27 cellular contexts compared by ENCODE assay signal in genomic region chr7:135795846-135796570, GRCh38. TPM values are rescaled to one million over a fixed set of nuclear protein-coding genes. Genes with fewer than 3 reads are reported as not detected.
DNase-seq lines count a peak whose midpoint lies in the region; ATAC-seq and TF ChIP-seq lines count a peak whose summit lies in the region.
"Had no signal": no experiment of that assay in that cellular context is flagged by ENCODE, and none has a peak within 500 bp of the region (broad histone marks: within the 10 kb centered on the region; RNA-seq: fewer than 3 reads in every experiment).

No MANE protein-coding gene starts in this region.

- no peak overlapping the region for H2BK5ac ChIP-seq in IMR-90 (ENCODE audit: low read depth, low read length, poor library complexity, severe bottlenecking)

- H3K4me1 Mint-ChIP-seq in mesothelial cell of epicardium = peaks cover 36% of the 10 kb centered on the region

- H3K4me3 ChIP-seq in IMR-90 (ENCODE audit: insufficient read depth, low read depth, low read length) = no peak overlapping the region
- no peak overlapping the region for H3K4me3 ChIP-seq in coronary artery
- H3K4me3 ChIP-seq in thoracic aorta = no peak overlapping the region
- H3K4me3 ChIP-seq: cardiac muscle cell, dorsolateral prefrontal cortex, left ventricle myocardium inferior, uterus had no signal

- peak overlapping the region; percentile 27; the same call in 1 of the 2 replicates for H3K18ac ChIP-seq in IMR-90 (ENCODE audit: low read depth, low read length)

- H3K4me2 ChIP-seq in IMR-90 (ENCODE audit: low read depth, low read length) = no peak overlapping the region

- H3K36me3 Mint-ChIP-seq in mesothelial cell of epicardium = no peaks in the 10 kb centered on the region

- no peak overlapping the region for H4K5ac ChIP-seq in IMR-90 (ENCODE audit: low read depth, low read length)

- H3K9me1 ChIP-seq in IMR-90 (ENCODE audit: insufficient read depth, low read length) = no peaks in the 10 kb centered on the region

- no peak overlapping the region for H3K14ac ChIP-seq in IMR-90 (replicated peaks; ENCODE audit: low read depth, low read length)

- POLR2A ChIA-PET in IMR-90 (lab: Charles Lee; ENCODE audit: unreplicated experiment) = no interaction called here

- CTCF ChIA-PET in IMR-90 (lab: Yijun Ruan, JAX) = interaction anchor here (0.9 to 3.5 kb wide), 3 partner anchors 24 to 133 kb away, joined by 3 to 12 read pairs (median 5); partner anchors contain the start of gene STMP1

- H3K27me3 Mint-ChIP-seq in mesothelial cell of epicardium (ENCODE audit: low read depth) = no peaks in the 10 kb centered on the region

- H3K9ac ChIP-seq in IMR-90 (ENCODE audit: low read depth, low read length) = no peak overlapping the region

- H2AK9ac ChIP-seq in IMR-90 (replicated peaks; ENCODE audit: low read depth, low read length, poor library complexity) = no peak overlapping the region

- H3K27ac ChIP-seq in IMR-90 (ENCODE audit: insufficient read depth, low read length) (peak overlapping the region; percentile 8; the same call in 1 of the 2 replicates), coronary artery (peak overlapping the region; percentile 59 to 73), thoracic aorta (peak overlapping the region; percentile 83 to 94)
- H3K27ac ChIP-seq: cardiac muscle cell, left ventricle myocardium inferior, uterus had no signal

- no peak for TF ChIP-seq RAD21 in IMR-90 (IDR thresholded peaks at IDR 0.05; ENCODE audit: low read length)

- no peaks in the 10 kb centered on the region for H3K36me3 ChIP-seq in IMR-90 (ENCODE audit: control insufficient read depth, insufficient read depth, low read length)
- H3K36me3 ChIP-seq in thoracic aorta = no peaks in the 10 kb centered on the region
- H3K36me3 ChIP-seq: cardiac muscle cell, left ventricle myocardium inferior, uterus had no signal

- intact Hi-C loops in IMR-90 (cut with micrococcal nuclease) = loop anchor here (1.0 to 5.0 kb wide), 2 partner anchors 123 to 514 kb away; no protein-coding TSS in a partner anchor

- H2AFZ ChIP-seq in IMR-90 (replicated peaks; ENCODE audit: low read length, poor library complexity) = no peak overlapping the region

- no peak overlapping the region for H2AK5ac ChIP-seq in IMR-90 (ENCODE audit: low read depth, low read length)

- H3K4me1 ChIP-seq in IMR-90 (ENCODE audit: control insufficient read depth, insufficient read depth, low read length) = peaks cover 6% of the 10 kb centered on the region
- peaks cover 11 to 44% of the 10 kb centered on the region in 2 donors for H3K4me1 ChIP-seq in thoracic aorta (ENCODE audit: control insufficient read depth in 1 of 2, low read depth in 2 of 2)
- H3K4me1 ChIP-seq: uterus had no signal

- H3K9me3 Mint-ChIP-seq in mesothelial cell of epicardium = peaks cover 17% of the 10 kb centered on the region
- H3K9me3 Mint-ChIP-seq: HFFc6, IgD-negative memory B cell had no signal

- H3K27me3 ChIP-seq in IMR-90 (ENCODE audit: control insufficient read depth, insufficient read depth, low read length) (no peaks in the 10 kb centered on the region), thoracic aorta (replicated peaks; ENCODE audit: insufficient read depth) (no peaks in the 10 kb centered on the region)
- H3K27me3 ChIP-seq: cardiac muscle cell, uterus had no signal

- no peaks in the 10 kb centered on the region for H3K79me1 ChIP-seq in IMR-90 (ENCODE audit: low read depth in 1 of 2, low read length in 2 of 2)

- H2BK20ac ChIP-seq in IMR-90 (ENCODE audit: low read depth, low read length) = no peak overlapping the region

- H4K8ac ChIP-seq in IMR-90 (ENCODE audit: low read depth in 2 of 2, low read length in 2 of 2) = no peak overlapping the region

- H2BK15ac ChIP-seq in IMR-90 (ENCODE audit: low read depth, low read length) = no peak overlapping the region

- H4K20me1 ChIP-seq in IMR-90 (ENCODE audit: insufficient read depth, low read length) = no peaks in the 10 kb centered on the region

- H3K4me3 Mint-ChIP-seq in mesothelial cell of epicardium = no peak overlapping the region
- H3K4me3 Mint-ChIP-seq: HFFc6, IgD-negative memory B cell, neural crest cell had no signal

- H3K56ac ChIP-seq in IMR-90 (ENCODE audit: extremely low read depth, insufficient read depth, low read length) = no peak overlapping the region

- in situ Hi-C loops in IMR-90 (cut with MboI; ENCODE audit: low sequenced_read_pairs) = no loop called here

- no peak overlapping the region for H2BK120ac ChIP-seq in IMR-90 (ENCODE audit: low read depth, low read length)

- dilution Hi-C loops in IMR-90 (cut with HindIII; ENCODE audit: low sequenced_read_pairs, unreplicated experiment) = no loop called here

- no peak for DNase-seq in IMR-90
- no peak for DNase-seq in coronary artery (ENCODE audit: low spot score)
- no peak for DNase-seq in mesothelial cell of epicardium (ENCODE audit: low spot score in 2 of 2, unreplicated experiment in 2 of 2)
- no peak for DNase-seq in thoracic aorta (ENCODE audit: low spot score)
- no peak for DNase-seq in erythroblast (lab: John Stamatoyannopoulos, UW)
- DNase-seq in activated CD4-positive, alpha-beta T cell treated with anti-CD3 and anti-CD28 coated beads, Interleukin-2, amount 50 U/mL, for 4 hours = no peak
- DNase-seq in SHP77 (lab: John Stamatoyannopoulos, UW) = no peak
- DNase-seq: activated CD4-positive, alpha-beta T cell treated with anti-CD3 and anti-CD28 coated beads for 4 hours; DMS 273 treated with DMSO at 0.1 percent for 48 hours; dorsolateral prefrontal cortex; glutamatergic neuron; HFFc6; left ventricle myocardium inferior; NCI-H1417; NCI-H69; SHP77 treated with DMSO at 0.1 percent for 48 hours; small intestine; stimulated activated CD4-positive, alpha-beta T cell treated with anti-CD3 and anti-CD28 coated beads, Interleukin-2, amount 100 ng/mL, for 48 hours; stimulated activated naive CD8-positive, alpha-beta T cell treated with anti-CD3 and anti-CD28 coated beads, Interleukin-15, Interleukin-2, amounts not matched to agents 100 U/mL and 50 U/mL, for 24 hours; T-helper 1 cell; uterus had no signal

- WGBS in IMR-90 (ENCODE audit: extremely low coverage in 2 of 2, insufficient read length in 1 of 2), 2 experiments = no CpG with 5 or more reads among the region's 2 CpGs

- peak; percentile 55 for ATAC-seq in IMR-90 (ENCODE audit: low read depth)
- peak; percentile 44 for ATAC-seq in thoracic aorta (ENCODE audit: insufficient number of reproducible peaks, low FRiP score, low read depth)
- ATAC-seq in HG02852 (IDR thresholded peaks at IDR 0.05; ENCODE audit: unreplicated experiment) = no peak
- ATAC-seq: activated T-helper 17 cell treated with anti-CD3 and anti-CD28 coated beads, Interleukin-2, amount 50 U/mL, for 72 hours; stimulated activated naive CD8-positive, alpha-beta T cell treated with anti-CD3 and anti-CD28 coated beads, Interleukin-15, Interleukin-2, amounts not matched to agents 100 U/mL and 50 U/mL, for 24 hours had no signal

- H3K9me3 ChIP-seq in IMR-90 (ENCODE audit: control insufficient read depth, insufficient read depth, low read length) (no peaks in the 10 kb centered on the region), thoracic aorta (no peaks in the 10 kb centered on the region)
- H3K9me3 ChIP-seq: left ventricle myocardium inferior, uterus had no signal

- H3K27ac Mint-ChIP-seq in mesothelial cell of epicardium = peak overlapping the region; percentile 1
- H3K27ac Mint-ChIP-seq: HFFc6, IgD-negative memory B cell had no signal

- TF ChIP-seq CTCF in IMR-90 (conservative IDR thresholded peaks at IDR 0.05; ENCODE audit: low read depth, low read length) (no peak), coronary artery (IDR thresholded peaks at IDR 0.05) (no peak), mesothelial cell of epicardium (IDR thresholded peaks at IDR 0.05; ENCODE audit: unreplicated experiment) (no peak), thoracic aorta (IDR thresholded peaks at IDR 0.05) (no peak)

- no peak overlapping the region for H4K91ac ChIP-seq in IMR-90 (ENCODE audit: insufficient read depth, low read depth, low read length)

- H3K4ac ChIP-seq in IMR-90 (ENCODE audit: low read depth, low read length) = no peak overlapping the region

- BruUV-seq in IMR-90 (replicated peaks; lab: Mats Ljungman, UMichigan) = no TSS peak

- TF ChIP-seq POLR2A in IMR-90 (IDR thresholded peaks at IDR 0.05; ENCODE audit: low read depth, low read length) (no peak), erythroblast (IDR thresholded peaks at IDR 0.05; ENCODE audit: low read length) (no peak)

- no peak overlapping the region for H3K23ac ChIP-seq in IMR-90 (ENCODE audit: low read depth, low read length)

TF ChIP-seq in IMR-90, 13 proteins besides CTCF, POLR2A, EP300 and RAD21 (continues in another document):
- TF ChIP-seq CHD1 (IDR thresholded peaks at IDR 0.05; ENCODE audit: low read depth, low read length) (no peak), MAFK (IDR thresholded peaks at IDR 0.05; ENCODE audit: low read depth, low read length) (no peak), FOS (IDR thresholded peaks at IDR 0.05; ENCODE audit: low read depth, low read length) (no peak), RFX5 (IDR thresholded peaks at IDR 0.05; ENCODE audit: low read depth, low read length) (no peak), ELK1 (IDR thresholded peaks at IDR 0.05; ENCODE audit: borderline replicate concordance, low read depth, low read length) (no peak), USF2 (IDR thresholded peaks at IDR 0.05; ENCODE audit: low read depth, low read length) (no peak), CEBPB (IDR thresholded peaks at IDR 0.05; ENCODE audit: low read depth, low read length) (no peak), BHLHE40 (IDR thresholded peaks at IDR 0.05; ENCODE audit: low read depth, low read length) (no peak)

RNA-seq across cellular contexts. Expression of gene FAM180A, which starts 47.4 kb away (rescaled TPM):
- 1.3 and 1.4 TPM in 2 replicates for total RNA-seq in IMR-90 (2012; rRNA removed)
- 2.0 and 2.2 TPM in 2 replicates for polyA plus RNA-seq in IMR-90 (2012; rRNA removed)
- polyA plus RNA-seq in IMR-90 (2012; cell fraction: cytosol; rRNA removed) = 0.35 and 1.9 TPM in 2 replicates
- 0.73 and 1.5 TPM in 2 replicates for polyA plus RNA-seq in IMR-90 (2012; cell fraction: nucleus; rRNA removed; ENCODE audit: low replicate concordance)
- not detected in 3 replicates for total RNA-seq in mesothelial cell of epicardium
- total RNA-seq in thoracic aorta = 100 to 1,000 TPM in 1 of 2 donors, 10 to 100 TPM in 1; 79.1 to 133 TPM
- total RNA-seq: activated T-helper 17 cell treated with anti-CD3 and anti-CD28 coated beads, Interleukin-2, amount 50 U/mL, for 72 hours; cardiac muscle cell; mononuclear cell; neural crest cell had no signal
- polyA plus RNA-seq: cardiac muscle cell, IgD-negative memory B cell had no signal

Comparison
In these comparisons a context has a peak if more than half of its experiments do, and no peak if none do; other contexts are left out.
1. H3K27ac ChIP-seq: peak in every context shown above with its lines; median percentile 88 in thoracic aorta; 66 in coronary artery; 8 in IMR-90.
2. RNA of gene FAM180A, which starts 47.4 kb away (total RNA-seq): 79.1 to 133 TPM in thoracic aorta; 1.3 to 1.4 TPM in IMR-90 and not detected in mesothelial cell of epicardium; every median in the first group is over 10 times any median in the second.